In the genomic region with DNA sequence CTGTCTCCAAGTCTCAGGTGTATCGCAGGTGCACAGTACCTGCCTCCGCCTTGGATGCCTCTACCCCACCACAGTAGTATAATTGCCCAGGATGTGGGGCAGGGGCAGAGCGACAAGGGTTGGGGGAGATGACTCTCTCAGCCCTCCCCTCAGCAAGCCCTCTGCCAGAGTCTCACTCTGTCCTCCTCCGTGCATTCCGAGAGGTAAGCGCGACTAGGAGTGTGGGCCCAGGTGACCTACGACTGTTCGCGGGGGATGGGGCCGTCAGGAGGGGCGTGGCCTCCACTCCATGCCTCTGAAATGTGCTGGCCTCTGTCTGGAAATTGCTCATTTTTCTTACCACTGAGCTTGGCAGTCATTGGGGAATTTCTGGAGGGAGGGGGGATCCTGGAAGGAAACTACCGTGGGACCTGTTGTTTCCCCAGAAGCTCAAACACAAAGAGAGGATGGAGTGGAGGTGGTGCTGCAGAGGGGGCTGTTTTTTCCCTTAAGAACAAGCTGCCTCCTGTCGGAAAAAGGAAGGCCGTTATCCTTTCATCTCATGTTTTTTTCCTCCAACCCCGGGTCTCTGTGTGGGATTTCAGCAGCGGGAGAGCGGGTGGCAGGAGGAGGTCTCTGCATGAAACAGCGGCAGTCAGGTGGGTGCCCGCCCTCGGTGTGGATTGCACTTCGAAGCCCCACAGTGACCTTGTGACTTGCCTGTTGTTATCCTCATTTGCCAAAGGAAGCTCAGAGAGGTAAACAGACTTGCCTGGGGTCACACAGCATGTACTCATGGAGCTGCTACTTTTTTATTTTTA, we compare ENCODE assay signal across 9 cellular contexts. TPM values are rescaled to one million over a fixed set of nuclear protein-coding genes. Genes with fewer than 3 reads are reported as not detected.
A peak's percentile ranks its signal among the peaks of the same experiment; 100 is the strongest.
DNase-seq lines count a peak whose midpoint lies in the region; ATAC-seq and TF ChIP-seq lines count a peak whose summit lies in the region.
"Had no signal": no experiment of that assay in that cellular context is flagged by ENCODE, and none has a peak within 500 bp of the region (broad histone marks: within the 10 kb centered on the region; RNA-seq: fewer than 3 reads in every experiment).

No MANE protein-coding gene starts in this region.

- peak; percentile 83 for DNase-seq in AG08396 (ENCODE audit: low spot score)
- peak; percentile 90 to 92 for DNase-seq in PC-9
- DNase-seq in esophagus squamous epithelium (lab: John Stamatoyannopoulos, UW): no peak
- DNase-seq in caudate nucleus (lab: John Stamatoyannopoulos, UW): no peak
- DNase-seq: NCI-H2081 had no signal

- no peaks in the 10 kb centered on the region for H3K9me2 ChIP-seq in PC-9 (ENCODE audit: insufficient read depth)

- peak overlapping the region; percentile 95 for H3K27ac ChIP-seq in PC-9
- peak overlapping the region; percentile 63 to 80 (median 76) for H3K27ac ChIP-seq in esophagus squamous epithelium
- H3K27ac ChIP-seq in caudate nucleus (ENCODE audit: low read depth, low read length): no peak overlapping the region

- H3K4me3 ChIP-seq in PC-9: peak overlapping the region; percentile 41; the same call in 1 of the 2 replicates
- peak overlapping the region in 1 of 4 donors; percentile 0 for H3K4me3 ChIP-seq in esophagus squamous epithelium
- no peak overlapping the region for H3K4me3 ChIP-seq in mucosa of stomach (ENCODE audit: low read length)

- H3K4me1 ChIP-seq in PC-9 (replicated peaks; ENCODE audit: insufficient read depth): peaks cover 87% of the 10 kb centered on the region
- peaks cover 5 to 49% (median 34%) of the 10 kb centered on the region in 3 donors for H3K4me1 ChIP-seq in esophagus squamous epithelium
- H3K4me1 ChIP-seq in mucosa of stomach (ENCODE audit: control insufficient read depth, insufficient read depth, low read length): peaks cover 38% of the 10 kb centered on the region

- no peaks in the 10 kb centered on the region for H3K36me3 ChIP-seq in PC-9 (ENCODE audit: low read depth)
- H3K36me3 ChIP-seq in esophagus squamous epithelium: no peaks in the 10 kb centered on the region
- no peaks in the 10 kb centered on the region for H3K36me3 ChIP-seq in mucosa of stomach (ENCODE audit: control insufficient read depth, insufficient read depth, low read length)

- peaks cover 10% of the 10 kb centered on the region; the same call in 1 of the 2 replicates for H3K79me2 ChIP-seq in PC-9 (ENCODE audit: low read depth)

- CTCF ChIA-PET in PC-9 (lab: Charles Lee): interaction anchor here (0.7 to 1.1 kb wide), 5 partner anchors 17 to 73 kb away, joined by 3 to 5 read pairs (median 4); a partner anchor contains a TSS

- BruUV-seq in PC-9 (replicated peaks; lab: Mats Ljungman, UMichigan): TSS peak; percentile 65

- no peak for ATAC-seq in HG03280 (IDR thresholded peaks at IDR 0.05; ENCODE audit: unreplicated experiment)
- no peak for ATAC-seq in HG03432 (IDR thresholded peaks at IDR 0.05; ENCODE audit: unreplicated experiment)
- ATAC-seq in HG02938 (IDR thresholded peaks at IDR 0.05; ENCODE audit: unreplicated experiment): no peak

- H3K9ac ChIP-seq in mucosa of stomach (ENCODE audit: low read length): peak overlapping the region; percentile 54

- H3F3A ChIP-seq in PC-9 (ENCODE audit: insufficient read depth, low read depth): peaks cover 53% of the 10 kb centered on the region

- TF ChIP-seq POLR2A in esophagus squamous epithelium (IDR thresholded peaks at IDR 0.05): no peak

- no peaks in the 10 kb centered on the region for H4K20me1 ChIP-seq in PC-9 (ENCODE audit: insufficient read depth)

- H3K9me3 ChIP-seq in PC-9 (ENCODE audit: insufficient read depth, low read depth) (no peaks in the 10 kb centered on the region), esophagus squamous epithelium (no peaks in the 10 kb centered on the region), mucosa of stomach (ENCODE audit: control insufficient read depth, low read length) (no peaks in the 10 kb centered on the region)

- H3K4me2 ChIP-seq in PC-9: peak overlapping the region; percentile 96

- H3K27me3 ChIP-seq in PC-9 (ENCODE audit: insufficient read depth, low read depth) (no peaks in the 10 kb centered on the region), esophagus squamous epithelium (no peaks in the 10 kb centered on the region), mucosa of stomach (ENCODE audit: control insufficient read depth, insufficient read depth, low read length) (no peaks in the 10 kb centered on the region)

- WGBS in esophagus squamous epithelium, 2 donors: 31 to 46% methylated on average over 14 to 16 of the region's 22 CpGs

- peak overlapping the region; percentile 58; the same call in 1 of the 2 replicates for H2AFZ ChIP-seq in PC-9

- POLR2A ChIA-PET in PC-9 (lab: Charles Lee; ENCODE audit: unreplicated experiment): interaction anchor here (0.7 to 1.0 kb wide), 4 partner anchors 13 to 480 kb away, joined by 3 to 23 read pairs (median 3); a partner anchor contains a TSS

- intact Hi-C loops in PC-9 (cut with micrococcal nuclease; ENCODE audit: unreplicated experiment): loop anchor here (2.0 to 10.0 kb wide), 6 partner anchors 13 to 485 kb away; a partner anchor contains a TSS
- intact Hi-C loops in esophagus squamous epithelium (cut with DNase I): no loop called here

- TF ChIP-seq CTCF in PC-9 (conservative IDR thresholded peaks at IDR 0.05) (no peak), esophagus squamous epithelium (IDR thresholded peaks at IDR 0.05) (no peak)

RNA-seq across cellular contexts. Expression of a gene that starts 13.0 kb away (rescaled TPM):
- 74.2 and 86.6 TPM in 2 replicates for total RNA-seq in PC-9 (2021)
- 10 to 100 TPM; 50.2 to 99.2 (median 64.8) TPM for total RNA-seq in esophagus squamous epithelium

RNA-seq across cellular contexts. Expression of a gene that starts 16.5 kb away (rescaled TPM):
- total RNA-seq in PC-9 (2021) (23.5 and 30.3 TPM in 2 replicates), esophagus squamous epithelium (10 to 100 TPM; 20.9 to 24.8 (median 23.3) TPM)

Comparison
In these comparisons a context has a peak if more than half of its experiments do, and no peak if none do; other contexts are left out.
1. DNase-seq: peak in AG08396 (single experiment) and PC-9 (2 of 2); none in esophagus squamous epithelium (single experiment) and caudate nucleus (0 of 61).